In genomic region chr1:36187800-36188593, GRCh38 we compare ENCODE assay signal across 8 cellular contexts. TPM values are rescaled to one million over a fixed set of nuclear protein-coding genes. Genes with fewer than 3 reads are reported as not detected.
DNase-seq lines count a peak whose midpoint lies in the region; ATAC-seq and TF ChIP-seq lines count a peak whose summit lies in the region.

No MANE protein-coding gene starts in this region.

- no peaks in the 10 kb centered on the region for H3K27me3 ChIP-seq in CD8-positive, alpha-beta T cell (ENCODE audit: insufficient read depth, low read length)
- H3K27me3 ChIP-seq in heart right ventricle (no peaks in the 10 kb centered on the region), transverse colon (no peaks in the 10 kb centered on the region)

- no peaks in the 10 kb centered on the region for H3K9me3 Mint-ChIP-seq in CD8-positive, alpha-beta T cell

- POLR2A ChIA-PET in CD8-positive, alpha-beta T cell (lab: Charles Lee) = interaction anchor here (0.6 to 2.1 kb wide), 7 partner anchors 26 to 79 kb away, joined by 3 to 42 read pairs (median 11); partner anchors contain the start of genes MAP7D1, THRAP3 and TRAPPC3

- peak; percentile 100 for ATAC-seq in CD8-positive, alpha-beta T cell
- peak; percentile 74 for ATAC-seq in GM21723 (IDR thresholded peaks at IDR 0.05; ENCODE audit: unreplicated experiment)
- peak; percentile 91 to 97 (median 96) for ATAC-seq in heart right ventricle

- H3K9me3 ChIP-seq in CD8-positive, alpha-beta T cell (ENCODE audit: low read length) = no peaks in the 10 kb centered on the region
- H3K9me3 ChIP-seq in heart right ventricle = no peaks in the 10 kb centered on the region
- no peaks in the 10 kb centered on the region for H3K9me3 ChIP-seq in transverse colon

- H3K4me1 Mint-ChIP-seq in CD8-positive, alpha-beta T cell (ENCODE audit: low read depth) = peaks cover 3% of the 10 kb centered on the region

- TF ChIP-seq CTCF in CD8-positive, alpha-beta T cell (IDR thresholded peaks at IDR 0.05) = peak; percentile 74
- peak; percentile 67 to 94 (median 86) for TF ChIP-seq CTCF in heart right ventricle (IDR thresholded peaks at IDR 0.05)
- peak; percentile 84 to 97 (median 87) for TF ChIP-seq CTCF in transverse colon (IDR thresholded peaks at IDR 0.05)

- peak; percentile 63 to 87 (median 78) for DNase-seq in CD8-positive, alpha-beta T cell
- DNase-seq in NCI-H128 (lab: John Stamatoyannopoulos, UW; ENCODE audit: unreplicated experiment) (peak; percentile 79), T-helper 1 cell (peak; percentile 60 to 81 (median 71)), amniotic stem cell (lab: John Stamatoyannopoulos, UW) (peak; percentile 86), heart right ventricle (peak; percentile 76 to 90), posterior vena cava (ENCODE audit: low spot score) (peak; percentile 94), transverse colon (peak; percentile 88)

- in situ Hi-C loops in transverse colon (cut with MboI; ENCODE audit: low pct_ligation_motif_present in 1 of 4, low pct_unique_long_range_greater_than_20kb in 1 of 4, low sequenced_read_pairs in 3 of 4) = loop anchor here (10.0 to 25.0 kb wide), 4 partner anchors 83 to 224 kb away; no protein-coding TSS in a partner anchor

- peak overlapping the region; percentile 49 for H3K27ac Mint-ChIP-seq in CD8-positive, alpha-beta T cell

- H3K27ac ChIP-seq in CD8-positive, alpha-beta T cell (ENCODE audit: low read depth, low read length) = no peak overlapping the region
- H3K27ac ChIP-seq in heart right ventricle (peak overlapping the region; percentile 68 to 93 (median 83)), transverse colon (peak overlapping the region; percentile 77 to 87 (median 82))

- 4 to 5% methylated on average over 9 of the region's 9 CpGs for WGBS in heart right ventricle, 2 donors
- 4% methylated on average over 9 of the region's 9 CpGs; no CpG with 5 or more reads in 1 of the 2 donors for WGBS in transverse colon (ENCODE audit: low coverage in 1 of 2), 2 donors

- no peaks in the 10 kb centered on the region for H3K36me3 ChIP-seq in CD8-positive, alpha-beta T cell (ENCODE audit: insufficient read depth, low read length)
- H3K36me3 ChIP-seq in heart right ventricle (peaks cover 0 to 1% (median 0%) of the 10 kb centered on the region in 9 donors), transverse colon (no peaks in the 10 kb centered on the region)

- H3K4me1 ChIP-seq in CD8-positive, alpha-beta T cell (ENCODE audit: insufficient read depth, low read length) = peaks cover 6% of the 10 kb centered on the region
- H3K4me1 ChIP-seq in heart right ventricle (peaks cover 0 to 24% (median 10%) of the 10 kb centered on the region in 9 donors), transverse colon (peaks cover 0 to 14% (median 5%) of the 10 kb centered on the region in 4 donors)

- intact Hi-C loops in CD8-positive, alpha-beta T cell (cut with DNase I, micrococcal nuclease) = loop anchor here (1.0 to 10.0 kb wide), 5 partner anchors 36 to 97 kb away; partner anchors contain the start of genes THRAP3 (in 2 of the 2) and TRAPPC3 (in 2 of the 2)
- intact Hi-C loops in heart right ventricle (cut with DNase I) (loop anchor here (1.0 to 10.0 kb wide), 10 partner anchors 36 to 97 kb away; partner anchors contain the start of gene TRAPPC3 (in 6 of the 10)), posterior vena cava (cut with DNase I) (loop anchor here in 1 of 2 donors (2.0 kb wide), 1 partner anchor 87 kb away; no protein-coding TSS in a partner anchor), transverse colon (cut with DNase I; ENCODE audit: low total_unique reads) (loop anchor here (2.0 kb wide), 1 partner anchor 39 kb away; the partner anchor contains the start of gene TRAPPC3)

- no peaks in the 10 kb centered on the region for H3K27me3 Mint-ChIP-seq in CD8-positive, alpha-beta T cell (ENCODE audit: low read depth)

- no peak for TF ChIP-seq POLR2A in transverse colon (IDR thresholded peaks at IDR 0.05)

- TF ChIP-seq EP300 in transverse colon (IDR thresholded peaks at IDR 0.05; ENCODE audit: low read depth) = no peak

- no peak overlapping the region for H3K4me3 ChIP-seq in CD8-positive, alpha-beta T cell (ENCODE audit: low read depth, low read length)
- peak overlapping the region in 2 of 10 donors; percentile 9 to 19 for H3K4me3 ChIP-seq in heart right ventricle
- no peak overlapping the region for H3K4me3 ChIP-seq in transverse colon

- no peaks in the 10 kb centered on the region for H3K36me3 Mint-ChIP-seq in CD8-positive, alpha-beta T cell

- no peak overlapping the region for H3K4me3 Mint-ChIP-seq in CD8-positive, alpha-beta T cell

- CTCF ChIA-PET in CD8-positive, alpha-beta T cell (lab: Charles Lee) = interaction anchor here (0.7 to 9.6 kb wide), 41 partner anchors 9 to 271 kb away, joined by 3 to 245 read pairs (median 5); partner anchors contain the start of genes MAP7D1, THRAP3 and TRAPPC3

RNA-seq across cellular contexts. Expression of gene MAP7D1, which starts 32.0 kb away (rescaled TPM):
- 100 to 1,000 TPM; 113 to 117 TPM for total RNA-seq in CD8-positive, alpha-beta T cell
- 100 to 1,000 TPM; 277 to 364 (median 325) TPM for total RNA-seq in heart right ventricle
- 100 to 1,000 TPM; 176 to 225 TPM for polyA plus RNA-seq in heart right ventricle
- 100 to 1,000 TPM; 130 to 167 TPM for total RNA-seq in posterior vena cava
- 100 to 1,000 TPM in 1 of 4 donors, 10 to 100 TPM in 3; 74.3 to 187 (median 86.0) TPM for total RNA-seq in transverse colon

RNA-seq across cellular contexts. Expression of gene THRAP3, which starts 36.2 kb away (rescaled TPM):
- 10 to 100 TPM; 83.2 to 88.4 TPM for total RNA-seq in CD8-positive, alpha-beta T cell
- total RNA-seq in heart right ventricle (100 to 1,000 TPM in 5 of 10 donors, 10 to 100 TPM in 5; 85.3 to 109 (median 100) TPM), posterior vena cava (10 to 100 TPM; 76.6 to 79.1 TPM), transverse colon (10 to 100 TPM; 25.8 to 73.7 (median 59.9) TPM)
- 10 to 100 TPM; 22.8 to 35.1 TPM for polyA plus RNA-seq in heart right ventricle

RNA-seq across cellular contexts. Expression of gene TRAPPC3, which starts 38.7 kb away (rescaled TPM):
- 10 to 100 TPM; 18.4 to 21.6 TPM for total RNA-seq in CD8-positive, alpha-beta T cell
- total RNA-seq in heart right ventricle = 10 to 100 TPM; 41.6 to 62.6 (median 48.4) TPM
- polyA plus RNA-seq in heart right ventricle = 10 to 100 TPM; 33.6 to 73.8 TPM
- total RNA-seq in posterior vena cava = 10 to 100 TPM; 51.4 to 54.7 TPM
- 100 to 1,000 TPM in 3 of 4 donors, 10 to 100 TPM in 1; 54.6 to 165 (median 105) TPM for total RNA-seq in transverse colon
